ENCODE assay signal across 11 cellular contexts in genomic region chr6:88179692-88180091, GRCh38. TPM values are rescaled to one million over a fixed set of nuclear protein-coding genes. Genes with fewer than 3 reads are reported as not detected.
DNase-seq lines count a peak whose midpoint lies in the region; ATAC-seq and TF ChIP-seq lines count a peak whose summit lies in the region.
"Had no signal": no experiment of that assay in that cellular context is flagged by ENCODE, and none has a peak within 500 bp of the region (broad histone marks: within the 10 kb centered on the region; RNA-seq: fewer than 3 reads in every experiment).

No MANE protein-coding gene starts in this region.

- POLR2A ChIA-PET in A673 (lab: Charles Lee; ENCODE audit: low non-redundant PET), result no interaction called here

- no peaks in the 10 kb centered on the region for H3K79me2 ChIP-seq in mesendoderm (ENCODE audit: control insufficient read depth, insufficient read depth, low read length)

- H3K36me3 ChIP-seq in mesendoderm (ENCODE audit: control insufficient read depth, insufficient read depth, low read length), result no peaks in the 10 kb centered on the region
- H3K36me3 ChIP-seq in A673 (ENCODE audit: insufficient read depth, low read length, poor library complexity, severe bottlenecking), result no peaks in the 10 kb centered on the region

- DNase-seq in mesendoderm, result peak; percentile 49
- DNase-seq in coronary artery (ENCODE audit: low spot score), result no peak
- DNase-seq in A673 (ENCODE audit: low spot score), result no peak
- no peak for DNase-seq in substantia nigra (lab: John Stamatoyannopoulos, UW)
- no peak for DNase-seq in osteocyte (ENCODE audit: extremely low spot score, unreplicated experiment)
- DNase-seq: activated T-cell treated with anti-CD3 and anti-CD28 coated beads for 4 hours, cortex of kidney, SHP77 had no signal

- no peak overlapping the region for H3K56ac ChIP-seq in mesendoderm (ENCODE audit: low read length)

- no peak overlapping the region for H4K5ac ChIP-seq in mesendoderm (ENCODE audit: low read length)

- H3K4me2 ChIP-seq in mesendoderm (ENCODE audit: low read length), result no peak overlapping the region

- no peak overlapping the region for H4K8ac ChIP-seq in mesendoderm (ENCODE audit: low read depth, low read length)

- H3K4ac ChIP-seq in mesendoderm (ENCODE audit: low read depth, low read length), result no peak overlapping the region

- no peak overlapping the region for H2BK15ac ChIP-seq in mesendoderm (replicated peaks; ENCODE audit: low read depth)

- no TSS peak for BruUV-seq in A673 (replicated peaks; lab: Mats Ljungman, UMichigan)

- WGBS in mesendoderm (ENCODE audit: extremely low coverage, insufficient coverage, low lambda C conversion rate), result no CpG with 5 or more reads among the region's 1 CpG

- no peak overlapping the region for H2BK120ac ChIP-seq in mesendoderm (ENCODE audit: low read depth, low read length)

- no peaks in the 10 kb centered on the region for H3K4me1 Mint-ChIP-seq in osteocyte (ENCODE audit: unreplicated experiment)

- no peak overlapping the region for H2AK5ac ChIP-seq in mesendoderm (ENCODE audit: low read length)

- CTCF ChIA-PET in A673 (lab: Charles Lee), result no interaction called here

- H3K4me1 ChIP-seq in mesendoderm (ENCODE audit: control insufficient read depth, low read depth, low read length) (no peaks in the 10 kb centered on the region), A673 (ENCODE audit: insufficient read depth, low read length, poor library complexity, severe bottlenecking) (no peaks in the 10 kb centered on the region)

- intact Hi-C loops in A673 (cut with micrococcal nuclease; ENCODE audit: unreplicated experiment), result no loop called here

- no peaks in the 10 kb centered on the region for H3K9me3 ChIP-seq in A673 (ENCODE audit: low read depth, low read length, poor library complexity, severe bottlenecking)

- no peak overlapping the region for H3K23ac ChIP-seq in mesendoderm (ENCODE audit: low read length)

- H3K9me3 Mint-ChIP-seq in osteocyte (ENCODE audit: unreplicated experiment), result no peaks in the 10 kb centered on the region

- peak overlapping the region; percentile 37 for H3K27ac ChIP-seq in mesendoderm (ENCODE audit: low read depth, low read length)
- H3K27ac ChIP-seq in coronary artery, result no peak overlapping the region
- H3K27ac ChIP-seq in A673 (ENCODE audit: low read depth, low read length, poor library complexity, severe bottlenecking), result no peak overlapping the region
- no peak overlapping the region for H3K27ac ChIP-seq in substantia nigra (ENCODE audit: low read depth, low read length, poor library complexity, severe bottlenecking)

- no peak overlapping the region for H3K9ac ChIP-seq in mesendoderm (ENCODE audit: low read length)

- H3K27me3 ChIP-seq in mesendoderm (ENCODE audit: insufficient read depth, low read length, poor library complexity), result no peaks in the 10 kb centered on the region
- H3K27me3 ChIP-seq in A673 (replicated peaks; ENCODE audit: insufficient read depth, low read depth, low read length, poor library complexity), result no peaks in the 10 kb centered on the region

- H3K18ac ChIP-seq in mesendoderm (ENCODE audit: low read length), result no peak overlapping the region

- no peak overlapping the region for H2BK5ac ChIP-seq in mesendoderm (ENCODE audit: low read length)

- H3K36me3 Mint-ChIP-seq in osteocyte (ENCODE audit: unreplicated experiment), result no peaks in the 10 kb centered on the region

- H3K4me3 ChIP-seq in mesendoderm (ENCODE audit: low read length) (no peak overlapping the region), coronary artery (no peak overlapping the region), A673 (ENCODE audit: low read depth, low read length, poor library complexity, severe bottlenecking) (no peak overlapping the region)

- H3K27me3 Mint-ChIP-seq in osteocyte (ENCODE audit: unreplicated experiment), result peaks cover 3% of the 10 kb centered on the region

- H3K27ac Mint-ChIP-seq in osteocyte (ENCODE audit: unreplicated experiment), result no peak overlapping the region

- ATAC-seq in GM19025 (IDR thresholded peaks at IDR 0.05; ENCODE audit: low read depth, unreplicated experiment), result peak; percentile 62
- peak; percentile 53 for ATAC-seq in HG02571 (IDR thresholded peaks at IDR 0.05; ENCODE audit: unreplicated experiment)
- ATAC-seq in HG03520 (IDR thresholded peaks at IDR 0.05; ENCODE audit: unreplicated experiment), result peak; percentile 66

- TF ChIP-seq CTCF in coronary artery (IDR thresholded peaks at IDR 0.05) (no peak), A673 (conservative IDR thresholded peaks at IDR 0.05; ENCODE audit: low read depth, low read length) (no peak), osteocyte (IDR thresholded peaks at IDR 0.05) (no peak)

- no peaks in the 10 kb centered on the region for H3K79me1 ChIP-seq in mesendoderm (ENCODE audit: low read length)

- H3K4me3 Mint-ChIP-seq in osteocyte (ENCODE audit: unreplicated experiment), result no peak overlapping the region

RNA-seq across cellular contexts. Expression of gene CNR1, which starts 13.5 kb away (rescaled TPM):
- polyA plus RNA-seq in mesendoderm (2013, experiment 1 of 2), result 0.48 TPM
- polyA plus RNA-seq in mesendoderm (2013, experiment 2 of 2), result 0.63 TPM
- not detected in 2 replicates for total RNA-seq in A673 (2021)
- not detected in 2 replicates for total RNA-seq in osteocyte
